In the genomic region with DNA sequence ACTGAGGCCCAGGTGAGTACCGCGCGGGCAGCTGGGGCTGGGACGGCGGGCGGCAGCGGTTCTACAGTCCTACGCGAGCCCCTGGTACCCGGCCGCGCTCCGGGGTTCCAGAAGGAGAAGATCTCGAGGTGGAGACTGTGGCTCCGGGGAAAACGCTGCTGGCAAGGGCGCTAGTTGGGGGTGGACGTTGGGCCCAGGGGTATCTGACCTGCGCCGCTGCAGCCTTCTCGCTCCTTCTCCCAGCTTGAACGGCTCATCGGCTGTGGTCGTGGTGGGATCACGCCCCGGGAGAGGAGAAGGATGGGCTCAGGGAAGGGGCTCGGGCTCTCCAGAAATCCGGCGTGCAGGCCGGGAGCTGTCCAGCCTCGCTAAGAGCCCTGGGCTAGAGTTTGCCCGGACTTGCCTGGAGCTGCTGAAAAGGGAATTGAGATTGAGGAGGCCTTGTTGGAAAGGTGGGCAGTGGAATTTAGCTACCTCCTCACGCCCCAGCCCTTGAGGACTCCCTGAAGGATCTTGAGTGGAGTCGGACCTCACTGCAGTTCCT, we compare ENCODE assay signal across 9 cellular contexts. TPM values are rescaled to one million over a fixed set of nuclear protein-coding genes. Genes with fewer than 3 reads are reported as not detected.
DNase-seq lines count a peak whose midpoint lies in the region; ATAC-seq lines count a peak whose summit lies in the region.
"Had no signal": no experiment of that assay in that cellular context is flagged by ENCODE, and none has a peak within 500 bp of the region (broad histone marks: within the 10 kb centered on the region; RNA-seq: fewer than 3 reads in every experiment).

No MANE protein-coding gene starts in this region.

- peak overlapping the region; percentile 69 for H3K4me3 ChIP-seq in iPS-20b (ENCODE audit: low read length)

- no peaks in the 10 kb centered on the region for H3K36me3 Mint-ChIP-seq in activated T-helper 2 cell treated with anti-CD3 and anti-CD28 coated beads, Interferon-gamma antibody, Interleukin-2, Interleukin-4, amounts not matched to agents 10 μg/mL and 5 μg/mL and 100 μg/mL, durations not matched to agents 14 hours and 24 hours and 36 hours (ENCODE audit: low read depth)
- no peaks in the 10 kb centered on the region for H3K36me3 Mint-ChIP-seq in stimulated activated memory B cell treated with anti-CD40 and anti-IgM and Interleukin-4, amounts not matched to agents 10 μg/mL and 1 μg/mL and 100 μg/mL, for 72 hours

- peaks cover 58% of the 10 kb centered on the region for H3K27me3 ChIP-seq in iPS-20b (ENCODE audit: insufficient read depth, low read length)

- no peak for ATAC-seq in stimulated activated memory B cell treated with anti-CD40 and anti-IgM and Interleukin-4, amounts not matched to agents 10 μg/mL and 1 μg/mL and 100 μg/mL, for 72 hours

- no peaks in the 10 kb centered on the region for H3K36me3 ChIP-seq in iPS-20b (ENCODE audit: insufficient read depth, low read depth, low read length)

- no peaks in the 10 kb centered on the region for H3K9me3 Mint-ChIP-seq in activated T-helper 2 cell treated with anti-CD3 and anti-CD28 coated beads, Interferon-gamma antibody, Interleukin-2, Interleukin-4, amounts not matched to agents 10 μg/mL and 5 μg/mL and 100 μg/mL, durations not matched to agents 14 hours and 24 hours and 36 hours
- no peaks in the 10 kb centered on the region for H3K9me3 Mint-ChIP-seq in stimulated activated memory B cell treated with anti-CD40 and anti-IgM and Interleukin-4, amounts not matched to agents 10 μg/mL and 1 μg/mL and 100 μg/mL, for 72 hours

- no peak overlapping the region for H3K27ac ChIP-seq in iPS-20b (ENCODE audit: low read length)
- H3K27ac ChIP-seq: 22Rv1 had no signal

- H3K27me3 Mint-ChIP-seq in activated T-helper 2 cell treated with anti-CD3 and anti-CD28 coated beads, Interferon-gamma antibody, Interleukin-2, Interleukin-4, amounts not matched to agents 10 μg/mL and 5 μg/mL and 100 μg/mL, durations not matched to agents 14 hours and 24 hours and 36 hours (ENCODE audit: low read depth), result peaks cover 35% of the 10 kb centered on the region
- peaks cover 24% of the 10 kb centered on the region for H3K27me3 Mint-ChIP-seq in stimulated activated memory B cell treated with anti-CD40 and anti-IgM and Interleukin-4, amounts not matched to agents 10 μg/mL and 1 μg/mL and 100 μg/mL, for 72 hours

- DNase-seq in DMS53 (lab: John Stamatoyannopoulos, UW) (peak; percentile 35), DMS53 treated with DMSO at 0.1 percent for 48 hours (lab: John Stamatoyannopoulos, UW; ENCODE audit: unreplicated experiment) (no peak), D341Med (ENCODE audit: low spot score) (no peak), NCI-H2029 (lab: John Stamatoyannopoulos, UW) (no peak)
- no peak for DNase-seq in activated T-helper 2 cell treated with anti-CD3 and anti-CD28 coated beads, Interferon-gamma antibody, Interleukin-2, Interleukin-4, amounts not matched to agents 10 μg/mL and 5 μg/mL and 100 μg/mL, durations not matched to agents 14 hours and 24 hours and 36 hours (ENCODE audit: low spot score)
- no peak for DNase-seq in stimulated activated CD4-positive, alpha-beta T cell treated with anti-CD3 and anti-CD28 coated beads, Interleukin-2, amount 100 ng/mL, for 48 hours

- no peak overlapping the region for H3K9ac ChIP-seq in iPS-20b (ENCODE audit: low read depth, low read length)

- no peaks in the 10 kb centered on the region for H3K9me3 ChIP-seq in iPS-20b (ENCODE audit: insufficient read depth, low read depth, low read length)

- H3K4me3 Mint-ChIP-seq in activated T-helper 2 cell treated with anti-CD3 and anti-CD28 coated beads, Interferon-gamma antibody, Interleukin-2, Interleukin-4, amounts not matched to agents 10 μg/mL and 5 μg/mL and 100 μg/mL, durations not matched to agents 14 hours and 24 hours and 36 hours (ENCODE audit: low read depth), result peak overlapping the region; percentile 79
- H3K4me3 Mint-ChIP-seq in stimulated activated memory B cell treated with anti-CD40 and anti-IgM and Interleukin-4, amounts not matched to agents 10 μg/mL and 1 μg/mL and 100 μg/mL, for 72 hours, result peak overlapping the region; percentile 85

- intact Hi-C loops in activated T-helper 2 cell treated with anti-CD3 and anti-CD28 coated beads, Interferon-gamma antibody, Interleukin-2, Interleukin-4, amounts not matched to agents 10 μg/mL and 5 μg/mL and 100 μg/mL, durations not matched to agents 14 hours and 24 hours and 36 hours (cut with micrococcal nuclease), result loop anchor here (1.0 kb wide), 1 partner anchor 17 kb away; no protein-coding TSS in a partner anchor

- H3K4me1 ChIP-seq in iPS-20b (ENCODE audit: insufficient read depth, low read length), result peaks cover 4% of the 10 kb centered on the region; the same call in 1 of the 2 replicates

- no peak overlapping the region for H3K27ac Mint-ChIP-seq in activated T-helper 2 cell treated with anti-CD3 and anti-CD28 coated beads, Interferon-gamma antibody, Interleukin-2, Interleukin-4, amounts not matched to agents 10 μg/mL and 5 μg/mL and 100 μg/mL, durations not matched to agents 14 hours and 24 hours and 36 hours
- H3K27ac Mint-ChIP-seq in stimulated activated memory B cell treated with anti-CD40 and anti-IgM and Interleukin-4, amounts not matched to agents 10 μg/mL and 1 μg/mL and 100 μg/mL, for 72 hours, result peak overlapping the region; percentile 18

- H3K4me1 Mint-ChIP-seq in activated T-helper 2 cell treated with anti-CD3 and anti-CD28 coated beads, Interferon-gamma antibody, Interleukin-2, Interleukin-4, amounts not matched to agents 10 μg/mL and 5 μg/mL and 100 μg/mL, durations not matched to agents 14 hours and 24 hours and 36 hours (ENCODE audit: low read depth), result peaks cover 5% of the 10 kb centered on the region
- peaks cover 59% of the 10 kb centered on the region for H3K4me1 Mint-ChIP-seq in stimulated activated memory B cell treated with anti-CD40 and anti-IgM and Interleukin-4, amounts not matched to agents 10 μg/mL and 1 μg/mL and 100 μg/mL, for 72 hours

RNA-seq across cellular contexts. Expression of a gene that starts 1.1 kb away (rescaled TPM):
- total RNA-seq in activated T-helper 2 cell treated with anti-CD3 and anti-CD28 coated beads, Interferon-gamma antibody, Interleukin-2, Interleukin-4, amounts not matched to agents 10 μg/mL and 5 μg/mL and 100 μg/mL, durations not matched to agents 14 hours and 24 hours and 36 hours, result 0.32 and 0.48 TPM in 2 replicates

RNA-seq across cellular contexts. Expression of a gene that starts 35.1 kb away (rescaled TPM):
- total RNA-seq in activated T-helper 2 cell treated with anti-CD3 and anti-CD28 coated beads, Interferon-gamma antibody, Interleukin-2, Interleukin-4, amounts not matched to agents 10 μg/mL and 5 μg/mL and 100 μg/mL, durations not matched to agents 14 hours and 24 hours and 36 hours, result 78.8 and 79.0 TPM in 2 replicates

RNA-seq across cellular contexts. Expression of a gene that starts 42.4 kb away (rescaled TPM):
- total RNA-seq in activated T-helper 2 cell treated with anti-CD3 and anti-CD28 coated beads, Interferon-gamma antibody, Interleukin-2, Interleukin-4, amounts not matched to agents 10 μg/mL and 5 μg/mL and 100 μg/mL, durations not matched to agents 14 hours and 24 hours and 36 hours, result 30.1 and 33.3 TPM in 2 replicates

RNA-seq across cellular contexts. Expression of a gene that starts 57.9 kb away (rescaled TPM):
- total RNA-seq in activated T-helper 2 cell treated with anti-CD3 and anti-CD28 coated beads, Interferon-gamma antibody, Interleukin-2, Interleukin-4, amounts not matched to agents 10 μg/mL and 5 μg/mL and 100 μg/mL, durations not matched to agents 14 hours and 24 hours and 36 hours, result 105 and 112 TPM in 2 replicates
